Comparison of ENCODE assay signal across 27 cellular contexts in genomic region chr7:156000601-156001396, GRCh38.
DNase-seq lines count a peak whose midpoint lies in the region; ATAC-seq and TF ChIP-seq lines count a peak whose summit lies in the region.
"Had no signal": no experiment of that assay in that cellular context is flagged by ENCODE, and none has a peak within 500 bp of the region (broad histone marks: within the 10 kb centered on the region; RNA-seq: fewer than 3 reads in every experiment).

No MANE protein-coding gene starts in this region.

- no peak overlapping the region for H3K4me2 ChIP-seq in mammary epithelial cell (ENCODE audit: insufficient read depth, low read depth, low read length)
- H3K4me2 ChIP-seq: A549 had no signal

- DNase-seq in activated CD4-positive, alpha-beta memory T cell treated with anti-CD3 and anti-CD28 coated beads, Interleukin-2, amount 10 ng/mL, durations not matched to agents 7 days and 5 days, result peak; percentile 6
- DNase-seq in activated CD4-positive, alpha-beta memory T cell treated with anti-CD3 and anti-CD28 coated beads for 36 hours, result no peak
- DNase-seq in HT1080 (ENCODE audit: low read depth), result peak; percentile 44
- DNase-seq in RPMI7951 (ENCODE audit: low read depth), result peak; percentile 37
- DNase-seq in nephron progenitor cell, result no peak
- no peak for DNase-seq in NCI-H187 (lab: John Stamatoyannopoulos, UW)
- no peak for DNase-seq in mammary epithelial cell
- DNase-seq: activated CD4-positive, alpha-beta T cell treated with anti-CD3 and anti-CD28 coated beads for 48 hours; activated effector memory CD4-positive, alpha-beta T cell treated with anti-CD3 and anti-CD28 coated beads, Interleukin-2, amount 50 U/mL, for 16 hours; DMS53; effector CD8-positive, alpha-beta T cell; erythroblast; GF-D8; GM23248; heart left ventricle; NCI-H2081 treated with DMSO at 0.1 percent for 48 hours; NCI-H446; stimulated activated CD4-positive, alpha-beta T cell treated with anti-CD3 and anti-CD28 coated beads, Interleukin-1b, Interleukin-23, amount 100 ng/mL, for 48 hours; T-helper 2 cell; testis had no signal

- H4K20me1 ChIP-seq in mammary epithelial cell (ENCODE audit: insufficient read depth, low read length), result no peaks in the 10 kb centered on the region

- no peak overlapping the region for H3K4me3 ChIP-seq in mammary epithelial cell (replicated peaks in 1 of 3; ENCODE audit: insufficient read depth in 1 of 3, low read depth in 2 of 3, low read length in 3 of 3)
- H3K4me3 ChIP-seq: A549, GM23248, heart left ventricle, SK-N-MC, skin epidermis, testis, vagina had no signal

- no peak overlapping the region for H3K27ac ChIP-seq in mammary epithelial cell (ENCODE audit: insufficient read depth, low read depth, low read length)
- H3K27ac ChIP-seq: A549, GM23248, heart left ventricle, SK-N-MC, skin epidermis, testis, vagina had no signal

- no peaks in the 10 kb centered on the region for H3K36me3 ChIP-seq in mammary epithelial cell (ENCODE audit: insufficient read depth, low read length)
- H3K36me3 ChIP-seq: heart left ventricle, vagina had no signal

- CTCF ChIA-PET in activated CD4-positive, alpha-beta memory T cell treated with anti-CD3 and anti-CD28 coated beads, Interleukin-2, amount 10 ng/mL, durations not matched to agents 7 days and 5 days (lab: Charles Lee), result no interaction called here
- CTCF ChIA-PET in activated CD4-positive, alpha-beta memory T cell treated with anti-CD3 and anti-CD28 coated beads for 36 hours (lab: Charles Lee), result no interaction called here
- CTCF ChIA-PET in mammary epithelial cell (lab: Charles Lee; ENCODE audit: low non-redundant PET), result no interaction called here

- POLR2A ChIA-PET in activated CD4-positive, alpha-beta memory T cell treated with anti-CD3 and anti-CD28 coated beads, Interleukin-2, amount 10 ng/mL, durations not matched to agents 7 days and 5 days (lab: Charles Lee), result no interaction called here
- POLR2A ChIA-PET in activated CD4-positive, alpha-beta memory T cell treated with anti-CD3 and anti-CD28 coated beads for 36 hours (lab: Charles Lee), result no interaction called here

- peaks cover 2% of the 10 kb centered on the region for H3K27me3 ChIP-seq in mammary epithelial cell (ENCODE audit: insufficient read depth, low read length)
- H3K27me3 ChIP-seq: testis, vagina had no signal

- no peaks in the 10 kb centered on the region for H3K9me3 ChIP-seq in mammary epithelial cell (replicated peaks; ENCODE audit: insufficient read depth, low read length)
- H3K9me3 ChIP-seq: A549, heart left ventricle, testis, vagina had no signal

- H3K4me3 Mint-ChIP-seq in activated CD4-positive, alpha-beta memory T cell treated with anti-CD3 and anti-CD28 coated beads, Interleukin-2, amount 10 ng/mL, durations not matched to agents 7 days and 5 days, result no peak overlapping the region
- no peak overlapping the region for H3K4me3 Mint-ChIP-seq in activated CD4-positive, alpha-beta memory T cell treated with anti-CD3 and anti-CD28 coated beads for 36 hours
- no peak overlapping the region for H3K4me3 Mint-ChIP-seq in nephron progenitor cell
- H3K4me3 Mint-ChIP-seq: B cell, brain had no signal

- ATAC-seq in GM19463 (IDR thresholded peaks at IDR 0.05; ENCODE audit: unreplicated experiment), result no peak
- ATAC-seq: A549, heart left ventricle had no signal

- no peaks in the 10 kb centered on the region for H3K9me3 Mint-ChIP-seq in activated CD4-positive, alpha-beta memory T cell treated with anti-CD3 and anti-CD28 coated beads, Interleukin-2, amount 10 ng/mL, durations not matched to agents 7 days and 5 days
- H3K9me3 Mint-ChIP-seq in activated CD4-positive, alpha-beta memory T cell treated with anti-CD3 and anti-CD28 coated beads for 36 hours, result no peaks in the 10 kb centered on the region
- H3K9me3 Mint-ChIP-seq in nephron progenitor cell, result no peaks in the 10 kb centered on the region
- H3K9me3 Mint-ChIP-seq: brain had no signal

- no peaks in the 10 kb centered on the region for H3K79me2 ChIP-seq in mammary epithelial cell (ENCODE audit: insufficient read depth, low read length)

- BruUV-seq in mammary epithelial cell (replicated peaks; lab: Mats Ljungman, UMichigan), result no TSS peak

- dilution Hi-C loops in mammary epithelial cell (cut with HindIII; ENCODE audit: low sequenced_read_pairs), result no loop called here

- WGBS in mammary epithelial cell (ENCODE audit: low coverage, missing lambda C conversion rate), result 88% methylated on average over 17 of the region's 27 CpGs

- no peak overlapping the region for H2AFZ ChIP-seq in mammary epithelial cell (ENCODE audit: low read depth, low read length)
- H2AFZ ChIP-seq: GM23248 had no signal

- peaks cover 26% of the 10 kb centered on the region for H3K27me3 Mint-ChIP-seq in activated CD4-positive, alpha-beta memory T cell treated with anti-CD3 and anti-CD28 coated beads, Interleukin-2, amount 10 ng/mL, durations not matched to agents 7 days and 5 days
- H3K27me3 Mint-ChIP-seq in activated CD4-positive, alpha-beta memory T cell treated with anti-CD3 and anti-CD28 coated beads for 36 hours, result peaks cover 39% of the 10 kb centered on the region
- H3K27me3 Mint-ChIP-seq in nephron progenitor cell (ENCODE audit: low read depth, poor library complexity), result peaks cover 20% of the 10 kb centered on the region

- no peaks in the 10 kb centered on the region for H3K36me3 Mint-ChIP-seq in activated CD4-positive, alpha-beta memory T cell treated with anti-CD3 and anti-CD28 coated beads, Interleukin-2, amount 10 ng/mL, durations not matched to agents 7 days and 5 days (ENCODE audit: low read depth)
- no peaks in the 10 kb centered on the region for H3K36me3 Mint-ChIP-seq in activated CD4-positive, alpha-beta memory T cell treated with anti-CD3 and anti-CD28 coated beads for 36 hours
- no peaks in the 10 kb centered on the region for H3K36me3 Mint-ChIP-seq in nephron progenitor cell (ENCODE audit: low read depth)
- H3K36me3 Mint-ChIP-seq: brain had no signal

- peaks cover 9% of the 10 kb centered on the region for H3K4me1 ChIP-seq in mammary epithelial cell (ENCODE audit: insufficient read depth, low read length)
- H3K4me1 ChIP-seq: A549, heart left ventricle, testis had no signal

- H3K27ac Mint-ChIP-seq in activated CD4-positive, alpha-beta memory T cell treated with anti-CD3 and anti-CD28 coated beads, Interleukin-2, amount 10 ng/mL, durations not matched to agents 7 days and 5 days, result no peak overlapping the region
- no peak overlapping the region for H3K27ac Mint-ChIP-seq in activated CD4-positive, alpha-beta memory T cell treated with anti-CD3 and anti-CD28 coated beads for 36 hours
- H3K27ac Mint-ChIP-seq in nephron progenitor cell, result peak overlapping the region; percentile 44
- H3K27ac Mint-ChIP-seq: B cell had no signal

- in situ Hi-C loops in mammary epithelial cell (cut with MboI; ENCODE audit: low sequenced_read_pairs in 2 of 2), result no loop called here

- intact Hi-C loops in activated CD4-positive, alpha-beta memory T cell treated with anti-CD3 and anti-CD28 coated beads for 36 hours (cut with micrococcal nuclease), result no loop called here
- intact Hi-C loops in mammary epithelial cell (cut with micrococcal nuclease), result no loop called here

- peaks cover 19% of the 10 kb centered on the region for H3K4me1 Mint-ChIP-seq in activated CD4-positive, alpha-beta memory T cell treated with anti-CD3 and anti-CD28 coated beads, Interleukin-2, amount 10 ng/mL, durations not matched to agents 7 days and 5 days
- peaks cover 23% of the 10 kb centered on the region for H3K4me1 Mint-ChIP-seq in activated CD4-positive, alpha-beta memory T cell treated with anti-CD3 and anti-CD28 coated beads for 36 hours (ENCODE audit: low read depth)
- H3K4me1 Mint-ChIP-seq in nephron progenitor cell, result peaks cover 5% of the 10 kb centered on the region
- H3K4me1 Mint-ChIP-seq: brain had no signal

- TF ChIP-seq CTCF in nephron progenitor cell (IDR thresholded peaks at IDR 0.05) (no peak), mammary epithelial cell (conservative IDR thresholded peaks at IDR 0.05 in 1 of 2, IDR thresholded peaks at IDR 0.05 in 1 of 2; ENCODE audit: extremely low read depth in 1 of 2, insufficient read depth in 1 of 2, low read depth in 1 of 2, low read length in 2 of 2) (no peak)

- no peak overlapping the region for H3K9ac ChIP-seq in mammary epithelial cell (ENCODE audit: insufficient read depth, low read length)
- H3K9ac ChIP-seq: GM23248 had no signal

Comparison
In these comparisons a context has a peak if more than half of its experiments do, and no peak if none do; other contexts are left out.
1. DNase-seq: peak in activated CD4-positive, alpha-beta memory T cell treated with anti-CD3 and anti-CD28 coated beads, Interleukin-2, amount 10 ng/mL, durations not matched to agents 7 days and 5 days (single experiment), HT1080 (single experiment) and RPMI7951 (single experiment); none in activated CD4-positive, alpha-beta memory T cell treated with anti-CD3 and anti-CD28 coated beads for 36 hours (single experiment), nephron progenitor cell (single experiment), NCI-H187 (0 of 2) and mammary epithelial cell (single experiment).